31 cellular contexts compared by ENCODE assay signal in genomic region chr22:47345025-47345424, GRCh38.
"Had no signal": no experiment of that assay in that cellular context is flagged by ENCODE, and none has a peak within 500 bp of the region (broad histone marks: within the 10 kb centered on the region; RNA-seq: fewer than 3 reads in every experiment).

No MANE protein-coding gene starts in this region.

- H3K27me3 ChIP-seq: neural progenitor cell, neutrophil, ovary, uterus had no signal

- H3K36me3 Mint-ChIP-seq: natural killer cell; neural progenitor cell; stimulated activated memory B cell treated with anti-CD40 and anti-IgM and Interleukin-4, amounts not matched to agents 10 μg/mL and 1 μg/mL and 100 μg/mL, for 72 hours had no signal

- H3K4me1 Mint-ChIP-seq: naive B cell; natural killer cell; nephron progenitor cell; neural progenitor cell; stimulated activated memory B cell treated with anti-CD40 and anti-IgM and Interleukin-4, amounts not matched to agents 10 μg/mL and 1 μg/mL and 100 μg/mL, for 72 hours had no signal

- H3K27ac ChIP-seq: lower lobe of right lung, neural progenitor cell, neutrophil, ovary, prostate gland, skin epidermis, suprapubic skin, thoracic aorta, tibial artery, upper lobe of right lung, uterus had no signal

- H3K9me3 Mint-ChIP-seq: natural killer cell; stimulated activated memory B cell treated with anti-CD40 and anti-IgM and Interleukin-4, amounts not matched to agents 10 μg/mL and 1 μg/mL and 100 μg/mL, for 72 hours had no signal

- H3K4me3 Mint-ChIP-seq: naive B cell; natural killer cell; nephron progenitor cell; neural progenitor cell; stimulated activated memory B cell treated with anti-CD40 and anti-IgM and Interleukin-4, amounts not matched to agents 10 μg/mL and 1 μg/mL and 100 μg/mL, for 72 hours had no signal

- DNase-seq: hippocampal formation; kidney glomerular epithelial cell; left cardiac atrium; lower lobe of right lung; mammary epithelial cell; mesenchymal stem cell; naive B cell; natural killer cell; nephron progenitor cell; occipital lobe; ovary; posterior cingulate gyrus; retina; right cardiac atrium; stimulated activated CD4-positive, alpha-beta T cell treated with anti-CD3 and anti-CD28 coated beads, Interleukin-2, amount 100 ng/mL, for 48 hours; stimulated activated CD4-positive, alpha-beta T cell treated with anti-CD3 and anti-CD28 coated beads, Interleukin-4, amount 100 ng/mL, for 4 hours; stimulated activated CD8-positive, alpha-beta memory T cell treated with anti-CD3 and anti-CD28 coated beads, Interleukin-4, amount 100 ng/mL, for 48 hours; stimulated activated naive CD4-positive, alpha-beta T cell treated with Interleukin-2 at 50 U/mL for 16 hours; tibial artery; trophoblast cell; upper lobe of right lung; uterus had no signal

- H3K36me3 ChIP-seq: lower lobe of right lung, neural progenitor cell, neutrophil, ovary, prostate gland, suprapubic skin, thoracic aorta, tibial artery, upper lobe of right lung, uterus had no signal

- H3K27ac Mint-ChIP-seq: naive B cell; natural killer cell; nephron progenitor cell; neural progenitor cell; stimulated activated memory B cell treated with anti-CD40 and anti-IgM and Interleukin-4, amounts not matched to agents 10 μg/mL and 1 μg/mL and 100 μg/mL, for 72 hours had no signal

- H3K4me1 ChIP-seq: lower lobe of right lung, neural progenitor cell, prostate gland, suprapubic skin, tibial artery, upper lobe of right lung, uterus had no signal

- ATAC-seq: left cardiac atrium; left lobe of liver; natural killer cell; right cardiac atrium; sciatic nerve; stimulated activated memory B cell treated with anti-CD40 and anti-IgM and Interleukin-4, amounts not matched to agents 10 μg/mL and 1 μg/mL and 100 μg/mL, for 72 hours; upper lobe of right lung had no signal

- H3K4me3 ChIP-seq: lower lobe of right lung, neural progenitor cell, ovary, prostate gland, skin epidermis, suprapubic skin, thoracic aorta, tibial artery, upper lobe of right lung, uterus had no signal

- H3K9me3 ChIP-seq: lower lobe of right lung, neutrophil, ovary, prostate gland, suprapubic skin, thoracic aorta, tibial artery, upper lobe of right lung, uterus had no signal
